8 cellular contexts compared by ENCODE assay signal in genomic region chr15:56919708-56920637, GRCh38. TPM values are rescaled to one million over a fixed set of nuclear protein-coding genes. Genes with fewer than 3 reads are reported as not detected.
DNase-seq lines count a peak whose midpoint lies in the region; ATAC-seq and TF ChIP-seq lines count a peak whose summit lies in the region.

No MANE protein-coding gene starts in this region.

- intact Hi-C loops in Panc1 (cut with micrococcal nuclease; ENCODE audit: unreplicated experiment), result no loop called here
- intact Hi-C loops in sciatic nerve (cut with DNase I), result loop anchor here (2.0 kb wide), 1 partner anchor 33 kb away; no protein-coding TSS in a partner anchor

- peak overlapping the region; percentile 87 for H3K27ac ChIP-seq in Panc1 (ENCODE audit: low read length)

- no peaks in the 10 kb centered on the region for H3K9me3 ChIP-seq in Panc1 (ENCODE audit: control insufficient read depth, insufficient read depth, low read depth, low read length)

- TF ChIP-seq CTCF in Panc1 (IDR thresholded peaks at IDR 0.05), result no peak

- BruUV-seq in Panc1 (replicated peaks; lab: Mats Ljungman, UMichigan), result no TSS peak

- DNase-seq in SHP77 (lab: John Stamatoyannopoulos, UW) (peak; percentile 18 to 23), SHP77 treated with DMSO at 0.1 percent for 48 hours (lab: John Stamatoyannopoulos, UW) (no peak), Panc1 (ENCODE audit: low read depth, low spot score) (peak; percentile 27), anterior cingulate cortex (lab: John Stamatoyannopoulos, UW) (peak in 34 of 58 donors; percentile 6 to 57 (median 30)), sciatic nerve (ENCODE audit: low spot score) (peak; percentile 64)

- POLR2A ChIA-PET in Panc1 (lab: Charles Lee), result interaction anchor here (0.6 kb wide), 1 partner anchor 17 kb away, joined by 3 read pairs; no protein-coding TSS in a partner anchor

- H3K4me3 ChIP-seq in Panc1 (ENCODE audit: low read depth in 2 of 2, low read length in 2 of 2) (peak overlapping the region; percentile 76 to 79), iPS-11a (ENCODE audit: low read depth, low read length) (peak overlapping the region; percentile 83)

- H3K36me3 ChIP-seq in Panc1 (ENCODE audit: control insufficient read depth, insufficient read depth, low read length), result peaks cover 34% of the 10 kb centered on the region

- no peaks in the 10 kb centered on the region for H3K27me3 ChIP-seq in Panc1 (ENCODE audit: control insufficient read depth, insufficient read depth, low read length)

- ATAC-seq in HG03039 (IDR thresholded peaks at IDR 0.05; ENCODE audit: unreplicated experiment) (peak; percentile 3), Panc1 (peak; percentile 46), sciatic nerve (no peak), GM21529 (IDR thresholded peaks at IDR 0.05; ENCODE audit: unreplicated experiment) (no peak)

- in situ Hi-C loops in Panc1 (cut with HindIII; ENCODE audit: low pct_unique_long_range_greater_than_20kb, low sequenced_read_pairs), result no loop called here

- CTCF ChIA-PET in Panc1 (lab: Charles Lee), result no interaction called here

- H3K4me1 ChIP-seq in Panc1 (ENCODE audit: control insufficient read depth, insufficient read depth, low read length), result peaks cover 32% of the 10 kb centered on the region; the same call in 1 of the 2 replicates

RNA-seq across cellular contexts. Expression of gene TCF12, which starts 1.5 kb away (rescaled TPM):
- total RNA-seq in Panc1 (2021; ENCODE audit: unreplicated experiment) (102 TPM), sciatic nerve (155 TPM)
- polyA plus RNA-seq in Panc1 (2012; ENCODE audit: insufficient read length), result 52.1 TPM

Comparison
In these comparisons a context has a peak if more than half of its experiments do, and no peak if none do; other contexts are left out.
1. ATAC-seq: peak in HG03039 (single experiment) and Panc1 (single experiment); none in sciatic nerve (single experiment) and GM21529 (single experiment).